8 cellular contexts compared by ENCODE assay signal in genomic region chr19:38506723-38507550, GRCh38.
DNase-seq lines count a peak whose midpoint lies in the region; ATAC-seq and TF ChIP-seq lines count a peak whose summit lies in the region.

No MANE protein-coding gene starts in this region.

- ATAC-seq in GM21723 (IDR thresholded peaks at IDR 0.05; ENCODE audit: unreplicated experiment) (peak; percentile 51), mucosa of descending colon (peak; percentile 97), GM21423 (IDR thresholded peaks at IDR 0.05; ENCODE audit: unreplicated experiment) (no peak)
- peak; percentile 91 for ATAC-seq in stimulated activated naive CD8-positive, alpha-beta T cell treated with anti-CD3 and anti-CD28 coated beads, Interleukin-15, amount 100 ng/mL, for 72 hours

- intact Hi-C loops in mucosa of descending colon (cut with DNase I, micrococcal nuclease), result no loop called here

- H3K27me3 Mint-ChIP-seq in stimulated activated naive CD8-positive, alpha-beta T cell treated with anti-CD3 and anti-CD28 coated beads, Interleukin-15, amount 100 ng/mL, for 72 hours, result peaks cover 31% of the 10 kb centered on the region

- H3K4me3 Mint-ChIP-seq in stimulated activated naive CD8-positive, alpha-beta T cell treated with anti-CD3 and anti-CD28 coated beads, Interleukin-15, amount 100 ng/mL, for 72 hours, result peak overlapping the region; percentile 18 to 28

- no peaks in the 10 kb centered on the region for H3K36me3 ChIP-seq in effector memory CD4-positive, alpha-beta T cell (ENCODE audit: control insufficient read depth, insufficient read depth, low read length)
- no peaks in the 10 kb centered on the region for H3K36me3 ChIP-seq in mucosa of descending colon (ENCODE audit: low read depth)

- H3K27ac Mint-ChIP-seq in stimulated activated naive CD8-positive, alpha-beta T cell treated with anti-CD3 and anti-CD28 coated beads, Interleukin-15, amount 100 ng/mL, for 72 hours, result peak overlapping the region in 1 of 2 donors; percentile 7

- peaks cover 6% of the 10 kb centered on the region for H3K4me1 ChIP-seq in effector memory CD4-positive, alpha-beta T cell (ENCODE audit: control insufficient read depth, insufficient read depth, low read length, poor library complexity, severe bottlenecking)
- H3K4me1 ChIP-seq in mucosa of descending colon (ENCODE audit: low read depth), result no peaks in the 10 kb centered on the region

- DNase-seq in CD1c-positive myeloid dendritic cell (ENCODE audit: extremely low spot score) (peak; percentile 95), NCI-H2171 (lab: John Stamatoyannopoulos, UW) (peak; percentile 61), mucosa of descending colon (peak; percentile 82 to 96 (median 87))
- DNase-seq in activated CD4-positive, CD25-positive, alpha-beta regulatory T cell treated with anti-CD3 and anti-CD28 coated beads, Interleukin-2, amount 50 U/mL, for 16 hours (ENCODE audit: low read depth, low spot score), result peak; percentile 80
- DNase-seq in effector memory CD4-positive, alpha-beta T cell, result peak; percentile 89 to 92 (median 91)
- DNase-seq in stimulated activated naive CD8-positive, alpha-beta T cell treated with anti-CD3 and anti-CD28 coated beads, Interleukin-15, amount 100 ng/mL, for 72 hours, result peak; percentile 83 to 93

- H3K4me3 ChIP-seq in effector memory CD4-positive, alpha-beta T cell (ENCODE audit: insufficient read depth, low read depth, low read length, poor library complexity, severe bottlenecking), result no peak overlapping the region
- H3K4me3 ChIP-seq in mucosa of descending colon, result no peak overlapping the region

- no peak for TF ChIP-seq CTCF in mucosa of descending colon (IDR thresholded peaks at IDR 0.05)

- no peak overlapping the region for H3K27ac ChIP-seq in effector memory CD4-positive, alpha-beta T cell (ENCODE audit: insufficient read depth, low read length, poor library complexity, severe bottlenecking)

- H3K9me3 Mint-ChIP-seq in stimulated activated naive CD8-positive, alpha-beta T cell treated with anti-CD3 and anti-CD28 coated beads, Interleukin-15, amount 100 ng/mL, for 72 hours, result no peaks in the 10 kb centered on the region

- H3K9me3 ChIP-seq in effector memory CD4-positive, alpha-beta T cell (ENCODE audit: control insufficient read depth, low read length), result no peaks in the 10 kb centered on the region
- H3K9me3 ChIP-seq in mucosa of descending colon, result no peaks in the 10 kb centered on the region

- no peaks in the 10 kb centered on the region for H3K27me3 ChIP-seq in effector memory CD4-positive, alpha-beta T cell (replicated peaks; ENCODE audit: control insufficient read depth, insufficient read depth, low read length, poor library complexity, severe bottlenecking)

- H3K4me1 Mint-ChIP-seq in stimulated activated naive CD8-positive, alpha-beta T cell treated with anti-CD3 and anti-CD28 coated beads, Interleukin-15, amount 100 ng/mL, for 72 hours, result peaks cover 8% of the 10 kb centered on the region
